In genomic region chr14:65103150-65103760, GRCh38 we compare ENCODE assay signal across 8 cellular contexts. TPM values are rescaled to one million over a fixed set of nuclear protein-coding genes. Genes with fewer than 3 reads are reported as not detected.
A peak's percentile ranks its signal among the peaks of the same experiment; 100 is the strongest.
DNase-seq lines count a peak whose midpoint lies in the region; ATAC-seq and TF ChIP-seq lines count a peak whose summit lies in the region.

No MANE protein-coding gene starts in this region.

- no peaks in the 10 kb centered on the region for H3K9me3 ChIP-seq in ascending aorta

- TF ChIP-seq CTCF in AG09309 (IDR thresholded peaks at IDR 0.05; ENCODE audit: control insufficient read depth, insufficient read depth, low read depth, low read length, missing control alignments): peak; percentile 20
- peak; percentile 18; the same call in 1 of the 2 replicates for TF ChIP-seq CTCF in GM12874 (IDR thresholded peaks at IDR 0.05; ENCODE audit: insufficient read depth, low read depth, low read length)
- TF ChIP-seq CTCF in ascending aorta (IDR thresholded peaks at IDR 0.05): no peak
- no peak for TF ChIP-seq CTCF in lower leg skin (IDR thresholded peaks at IDR 0.05)
- TF ChIP-seq CTCF in type B pancreatic cell (conservative IDR thresholded peaks at IDR 0.05): peak; percentile 36

- peaks cover 3% of the 10 kb centered on the region for H3K27me3 Mint-ChIP-seq in type B pancreatic cell

- H3K4me1 ChIP-seq in ascending aorta: peaks cover under 1 to 25% of the 10 kb centered on the region in 2 donors

- no peaks in the 10 kb centered on the region for H3K9me3 Mint-ChIP-seq in type B pancreatic cell

- no peaks in the 10 kb centered on the region for H3K27me3 ChIP-seq in ascending aorta

- H3K4me3 ChIP-seq in AG09309 (ENCODE audit: control insufficient read depth, low read depth, low read length) (peak overlapping the region; percentile 83), ascending aorta (peak overlapping the region; percentile 88 to 89), lower leg skin (ENCODE audit: low read depth, poor library complexity, severe bottlenecking) (peak overlapping the region; percentile 45)

- DNase-seq in AG09309 (ENCODE audit: low read depth) (no peak), NCI-H510A treated with DMSO at 0.1 percent for 48 hours (lab: John Stamatoyannopoulos, UW) (peak; percentile 65), ascending aorta (ENCODE audit: low spot score in 2 of 2) (no peak), lower leg skin (ENCODE audit: low spot score in 2 of 2) (no peak), type B pancreatic cell (ENCODE audit: extremely low spot score, unreplicated experiment) (no peak), nucleus accumbens (lab: John Stamatoyannopoulos, UW) (no peak)

- peak overlapping the region; percentile 95 for H3K4me3 Mint-ChIP-seq in type B pancreatic cell

- 7 to 13% methylated on average over 14 to 22 of the region's 22 CpGs for WGBS in lower leg skin, 2 donors

- peaks cover 17% of the 10 kb centered on the region for H3K4me1 Mint-ChIP-seq in type B pancreatic cell (ENCODE audit: unreplicated experiment)

- no peak for TF ChIP-seq POLR2A in lower leg skin (IDR thresholded peaks at IDR 0.05)

- peaks cover 13% of the 10 kb centered on the region for H3K36me3 Mint-ChIP-seq in type B pancreatic cell

- intact Hi-C loops in ascending aorta (cut with DNase I): loop anchor here (2.0 to 10.0 kb wide), 4 partner anchors 54 to 716 kb away; partner anchors contain the start of genes CHURC1, FUT8 and MTHFD1
- intact Hi-C loops in lower leg skin (cut with DNase I; ENCODE audit: low total_unique reads): no loop called here

- no peak overlapping the region for H3K27ac ChIP-seq in ascending aorta

- no peaks in the 10 kb centered on the region for H3K36me3 ChIP-seq in ascending aorta

- peak overlapping the region; percentile 97 for H3K27ac Mint-ChIP-seq in type B pancreatic cell

- ATAC-seq in HG03521 (IDR thresholded peaks at IDR 0.05; ENCODE audit: unreplicated experiment): no peak

RNA-seq across cellular contexts. Expression of gene MAX, which starts 0.9 kb away (rescaled TPM):
- total RNA-seq in ascending aorta (26.8 TPM), lower leg skin (100 to 1,000 TPM in 1 of 4 donors, 10 to 100 TPM in 3; 61.0 to 126 (median 65.6) TPM), type B pancreatic cell (ENCODE audit: low replicate concordance) (97.0 and 147 TPM in 2 replicates)

Comparison
In these comparisons a context has a peak if more than half of its experiments do, and no peak if none do; other contexts are left out.
1. CTCF ChIP-seq: peak in AG09309 (single experiment), GM12874 (single experiment) and type B pancreatic cell (single experiment); none in ascending aorta (0 of 3) and lower leg skin (0 of 3).
2. Peak in every context shown above with its lines, with median percentiles within 50 percentile points of each other: H3K4me3 ChIP-seq.